ENCODE assay signal across 14 cellular contexts in the genomic region with DNA sequence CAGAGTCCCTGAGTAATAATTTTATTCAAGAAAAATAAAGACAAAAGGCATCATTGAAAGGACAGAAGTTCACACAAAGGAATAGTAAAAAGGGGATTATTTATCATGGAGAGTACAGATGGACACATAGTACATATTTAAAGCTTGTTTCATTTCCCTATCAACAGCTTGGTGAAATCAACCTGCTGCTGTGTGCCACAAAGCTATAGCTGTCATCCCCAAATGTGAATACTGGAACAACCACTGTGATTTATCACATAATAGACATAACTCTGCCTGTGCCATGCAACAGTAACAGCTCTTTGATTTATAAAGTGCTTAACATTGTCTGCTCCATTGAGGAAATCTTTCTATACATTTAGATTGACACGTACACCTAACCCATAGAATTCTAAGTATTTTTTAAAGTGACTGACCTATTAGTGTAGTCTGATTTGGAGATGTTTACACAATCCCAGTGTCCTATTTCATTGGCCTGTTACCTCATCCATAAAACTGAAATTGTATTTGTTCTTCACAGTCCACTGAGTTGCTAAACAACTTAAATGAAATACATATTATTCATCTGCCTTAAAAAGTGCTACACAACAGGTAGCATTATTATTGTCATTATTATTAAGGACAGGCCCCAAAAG. TPM values are rescaled to one million over a fixed set of nuclear protein-coding genes. Genes with fewer than 3 reads are reported as not detected.
DNase-seq lines count a peak whose midpoint lies in the region; ATAC-seq and TF ChIP-seq lines count a peak whose summit lies in the region.
"Had no signal": no experiment of that assay in that cellular context is flagged by ENCODE, and none has a peak within 500 bp of the region (broad histone marks: within the 10 kb centered on the region; RNA-seq: fewer than 3 reads in every experiment).

No MANE protein-coding gene starts in this region.

- no peak for ATAC-seq in activated naive CD8-positive, alpha-beta T cell treated with anti-CD3 and anti-CD28 coated beads, Interleukin-2, amount 50 U/mL, for 24 hours
- no peak for ATAC-seq in HG03439 (IDR thresholded peaks at IDR 0.05; ENCODE audit: unreplicated experiment)
- no peak for ATAC-seq in heart left ventricle
- no peak for ATAC-seq in HG03159 (IDR thresholded peaks at IDR 0.05; ENCODE audit: unreplicated experiment)
- ATAC-seq: SK-N-SH treated with all-trans-retinoic acid at 6 μM for 48 hours; stimulated activated memory B cell treated with anti-CD40 and anti-IgM and Interleukin-4, amounts not matched to agents 10 μg/mL and 1 μg/mL and 100 μg/mL, for 72 hours had no signal

- peak overlapping the region; percentile 24 for H3K27ac Mint-ChIP-seq in T-helper 2 cell treated with Interferon-gamma antibody and Interleukin-4, amounts not matched to agents 5 μg/mL and 100 μg/mL, for 36 hours
- H3K27ac Mint-ChIP-seq in activated naive CD8-positive, alpha-beta T cell treated with anti-CD3 and anti-CD28 coated beads, Interleukin-2, amount 50 U/mL, for 24 hours: peak overlapping the region; percentile 31
- H3K27ac Mint-ChIP-seq in neural crest cell (ENCODE audit: unreplicated experiment): no peak overlapping the region
- H3K27ac Mint-ChIP-seq: stimulated activated memory B cell treated with anti-CD40 and anti-IgM and Interleukin-4, amounts not matched to agents 10 μg/mL and 1 μg/mL and 100 μg/mL, for 72 hours had no signal

- H3K27me3 Mint-ChIP-seq in T-helper 2 cell treated with Interferon-gamma antibody and Interleukin-4, amounts not matched to agents 5 μg/mL and 100 μg/mL, for 36 hours (ENCODE audit: low read depth): no peaks in the 10 kb centered on the region
- H3K27me3 Mint-ChIP-seq in activated naive CD8-positive, alpha-beta T cell treated with anti-CD3 and anti-CD28 coated beads, Interleukin-2, amount 50 U/mL, for 24 hours: no peaks in the 10 kb centered on the region
- no peaks in the 10 kb centered on the region for H3K27me3 Mint-ChIP-seq in neural crest cell (ENCODE audit: low read depth)
- H3K27me3 Mint-ChIP-seq: stimulated activated memory B cell treated with anti-CD40 and anti-IgM and Interleukin-4, amounts not matched to agents 10 μg/mL and 1 μg/mL and 100 μg/mL, for 72 hours had no signal

- no peaks in the 10 kb centered on the region for H3K9me3 Mint-ChIP-seq in T-helper 2 cell treated with Interferon-gamma antibody and Interleukin-4, amounts not matched to agents 5 μg/mL and 100 μg/mL, for 36 hours
- H3K9me3 Mint-ChIP-seq in activated naive CD8-positive, alpha-beta T cell treated with anti-CD3 and anti-CD28 coated beads, Interleukin-2, amount 50 U/mL, for 24 hours: no peaks in the 10 kb centered on the region
- H3K9me3 Mint-ChIP-seq in neural crest cell: no peaks in the 10 kb centered on the region
- H3K9me3 Mint-ChIP-seq: stimulated activated memory B cell treated with anti-CD40 and anti-IgM and Interleukin-4, amounts not matched to agents 10 μg/mL and 1 μg/mL and 100 μg/mL, for 72 hours had no signal

- peak overlapping the region; percentile 33 for H3K4me3 ChIP-seq in LNCaP clone FGC (ENCODE audit: low read depth, low read length)
- H3K4me3 ChIP-seq in heart left ventricle: no peak overlapping the region
- H3K4me3 ChIP-seq: transverse colon had no signal

- intact Hi-C loops in heart left ventricle (cut with DNase I): loop anchor here in 1 of 10 donors (10.0 kb wide), 1 partner anchor 65 kb away; no protein-coding TSS in a partner anchor

- no peak for TF ChIP-seq CTCF in LNCaP clone FGC (IDR thresholded peaks at IDR 0.05; ENCODE audit: control insufficient read depth, extremely low read depth, insufficient read depth)
- TF ChIP-seq CTCF in neural crest cell (conservative IDR thresholded peaks at IDR 0.05): no peak
- no peak for TF ChIP-seq CTCF in heart left ventricle (IDR thresholded peaks at IDR 0.05)

- no peaks in the 10 kb centered on the region for H3K9me3 ChIP-seq in heart left ventricle
- H3K9me3 ChIP-seq: neutrophil, transverse colon had no signal

- TF ChIP-seq POLR2A in heart left ventricle (IDR thresholded peaks at IDR 0.05): no peak

- peaks cover 0 to 39% (median 16%) of the 10 kb centered on the region in 12 donors for H3K4me1 ChIP-seq in heart left ventricle

- H3K36me3 Mint-ChIP-seq in T-helper 2 cell treated with Interferon-gamma antibody and Interleukin-4, amounts not matched to agents 5 μg/mL and 100 μg/mL, for 36 hours (ENCODE audit: low read depth): peaks cover 32% of the 10 kb centered on the region
- H3K36me3 Mint-ChIP-seq in activated naive CD8-positive, alpha-beta T cell treated with anti-CD3 and anti-CD28 coated beads, Interleukin-2, amount 50 U/mL, for 24 hours (ENCODE audit: low read depth): peaks cover 36% of the 10 kb centered on the region
- peaks cover 15% of the 10 kb centered on the region for H3K36me3 Mint-ChIP-seq in neural crest cell (ENCODE audit: low read depth)

- H3K36me3 ChIP-seq in heart left ventricle: peaks cover 0 to 68% (median 57%) of the 10 kb centered on the region in 9 donors

- DNase-seq in T-helper 2 cell treated with Interferon-gamma antibody and Interleukin-4, amounts not matched to agents 5 μg/mL and 100 μg/mL, for 36 hours (ENCODE audit: low spot score): no peak
- DNase-seq in T-helper 2 cell: no peak
- peak; percentile 80 for DNase-seq in LNCaP clone FGC (ENCODE audit: low read depth)
- DNase-seq in activated naive CD8-positive, alpha-beta T cell treated with anti-CD3 and anti-CD28 coated beads, Interleukin-2, amount 50 U/mL, for 24 hours: no peak
- DNase-seq in neural crest cell (ENCODE audit: low read depth, low spot score): no peak
- no peak for DNase-seq in heart left ventricle
- DNase-seq: foreskin melanocyte, NCI-H2227 treated with DMSO at 0.1 percent for 48 hours, transverse colon had no signal

- no peaks in the 10 kb centered on the region for H3K27me3 ChIP-seq in heart left ventricle
- H3K27me3 ChIP-seq: neutrophil, transverse colon had no signal

- peaks cover 31% of the 10 kb centered on the region for H3K4me1 Mint-ChIP-seq in T-helper 2 cell treated with Interferon-gamma antibody and Interleukin-4, amounts not matched to agents 5 μg/mL and 100 μg/mL, for 36 hours (ENCODE audit: low read depth)
- peaks cover 44% of the 10 kb centered on the region for H3K4me1 Mint-ChIP-seq in activated naive CD8-positive, alpha-beta T cell treated with anti-CD3 and anti-CD28 coated beads, Interleukin-2, amount 50 U/mL, for 24 hours
- H3K4me1 Mint-ChIP-seq in neural crest cell: peaks cover 18% of the 10 kb centered on the region

- no peak overlapping the region for H3K27ac ChIP-seq in heart left ventricle
- H3K27ac ChIP-seq: neutrophil, transverse colon had no signal

- WGBS in heart left ventricle, 4 donors: 70 to 86% (median 84%) methylated on average over 1 of the region's 1 CpG

- H3K4me3 Mint-ChIP-seq in T-helper 2 cell treated with Interferon-gamma antibody and Interleukin-4, amounts not matched to agents 5 μg/mL and 100 μg/mL, for 36 hours: no peak overlapping the region
- no peak overlapping the region for H3K4me3 Mint-ChIP-seq in activated naive CD8-positive, alpha-beta T cell treated with anti-CD3 and anti-CD28 coated beads, Interleukin-2, amount 50 U/mL, for 24 hours
- peak overlapping the region; percentile 47 for H3K4me3 Mint-ChIP-seq in neural crest cell
- H3K4me3 Mint-ChIP-seq: stimulated activated memory B cell treated with anti-CD40 and anti-IgM and Interleukin-4, amounts not matched to agents 10 μg/mL and 1 μg/mL and 100 μg/mL, for 72 hours had no signal

RNA-seq across cellular contexts. Expression of gene NEMF, which starts 3.3 kb away (rescaled TPM):
- total RNA-seq in neural crest cell (68.9 and 71.0 TPM in 2 replicates), heart left ventricle (10 to 100 TPM; 26.7 to 69.7 (median 52.8) TPM)
- polyA plus RNA-seq in heart left ventricle: 10 to 100 TPM; 30.5 to 33.3 TPM

RNA-seq across cellular contexts. Expression of gene ARF6, which starts 43.6 kb away (rescaled TPM):
- total RNA-seq in neural crest cell (55.8 and 58.0 TPM in 2 replicates), heart left ventricle (10 to 100 TPM; 20.8 to 49.3 (median 27.4) TPM)
- 10 to 100 TPM; 12.0 to 29.2 TPM for polyA plus RNA-seq in heart left ventricle
